Comparison of ENCODE assay signal across 1 cellular context in genomic region chr20:36941403-36941835, GRCh38.
TF ChIP-seq lines count a peak whose summit lies in the region.

No MANE protein-coding gene starts in this region.

TF ChIP-seq in K562, 482 proteins besides CTCF, POLR2A, EP300 and RAD21 (continued from another document):
- TF ChIP-seq TGIF2 (CRISPR knock-in tag; IDR thresholded peaks at IDR 0.05) (no peak), POLR3G (IDR thresholded peaks at IDR 0.05; ENCODE audit: extremely low read depth, insufficient read length, insufficient replicate concordance) (no peak), HMGN3 (IDR thresholded peaks at IDR 0.05; ENCODE audit: borderline replicate concordance, extremely low read depth, insufficient read length, low read depth, low read length) (no peak), ZNF384 (IDR thresholded peaks at IDR 0.05; ENCODE audit: low read depth, low read length) (peak; percentile 59), MAFF (IDR thresholded peaks at IDR 0.05; ENCODE audit: low read length) (no peak), LARP7 (IDR thresholded peaks at IDR 0.05) (no peak), CREB1 (IDR thresholded peaks at IDR 0.05) (no peak), CREB1 (CRISPR knock-in tag; IDR thresholded peaks at IDR 0.05) (no peak), ZNF23 (CRISPR knock-in tag; IDR thresholded peaks at IDR 0.05) (no peak), ZNF740 (CRISPR knock-in tag; IDR thresholded peaks at IDR 0.05) (no peak), ZNF740 (tag; IDR thresholded peaks at IDR 0.05) (no peak), RCOR1 (IDR thresholded peaks at IDR 0.05; ENCODE audit: borderline replicate concordance in 1 of 2, low read depth in 2 of 2, low read length in 2 of 2) (peak in 1 of 2 experiments; percentile 71; a peak in 2 of 4 replicates), NRF1 (conservative IDR thresholded peaks at IDR 0.05 in 1 of 2, IDR thresholded peaks at IDR 0.05 in 1 of 2) (no peak), MEIS2 (IDR thresholded peaks at IDR 0.05; ENCODE audit: partially characterized antibody) (peak; percentile 91), ZNF41 (CRISPR knock-in tag; conservative IDR thresholded peaks at IDR 0.05) (no peak), BCL6 (CRISPR knock-in tag; IDR thresholded peaks at IDR 0.05) (no peak), DPF2 (IDR thresholded peaks at IDR 0.05) (no peak), VEZF1 (CRISPR knock-in tag; IDR thresholded peaks at IDR 0.05) (0 out of 2 replicates have a peak, but pooled peaks have one; percentile 17), ESRRA (IDR thresholded peaks at IDR 0.05; ENCODE audit: borderline replicate concordance, low read depth) (no peak), ZNF146 (CRISPR knock-in tag; IDR thresholded peaks at IDR 0.05; ENCODE audit: unreplicated experiment) (no peak), CBX2 (IDR thresholded peaks at IDR 0.05; ENCODE audit: insufficient read depth, low read length, poor library complexity, severe bottlenecking) (no peak), BMI1 (IDR thresholded peaks at IDR 0.05; ENCODE audit: low read length) (no peak), HDAC2 (IDR thresholded peaks at IDR 0.05) (no peak), SOX6 (IDR thresholded peaks at IDR 0.05) (no peak), ZNF830 (CRISPR knock-in tag; IDR thresholded peaks at IDR 0.05) (no peak), PHF20 (IDR thresholded peaks at IDR 0.05; ENCODE audit: partially characterized antibody) (no peak), TBP (optimal IDR thresholded peaks at IDR 0.05; ENCODE audit: low read depth, low read length) (no peak), DNMT1 (IDR thresholded peaks at IDR 0.05) (no peak), RBM15 (IDR thresholded peaks at IDR 0.05; ENCODE audit: insufficient read depth, low read length) (no peak), SLC30A9 (CRISPR knock-in tag; IDR thresholded peaks at IDR 0.05) (no peak), PTRF (tag; IDR thresholded peaks at IDR 0.05) (no peak), HIVEP1 (CRISPR knock-in tag; IDR thresholded peaks at IDR 0.05) (no peak), ZNF232 (CRISPR knock-in tag; IDR thresholded peaks at IDR 0.05) (no peak), ATF6 (CRISPR knock-in tag; IDR thresholded peaks at IDR 0.05) (no peak)
- TF ChIP-seq, protein P1, sequence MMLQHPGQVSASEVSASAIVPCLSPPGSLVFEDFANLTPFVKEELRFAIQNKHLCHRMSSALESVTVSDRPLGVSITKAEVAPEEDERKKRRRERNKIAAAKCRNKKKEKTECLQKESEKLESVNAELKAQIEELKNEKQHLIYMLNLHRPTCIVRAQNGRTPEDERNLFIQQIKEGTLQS (IDR thresholded peaks at IDR 0.05): peak; percentile 30; the same call in 1 of the 2 replicates
- TF ChIP-seq, protein P1 (CRISPR knock-in tag; conservative IDR thresholded peaks at IDR 0.05): no peak
- TF ChIP-seq, protein P2, sequence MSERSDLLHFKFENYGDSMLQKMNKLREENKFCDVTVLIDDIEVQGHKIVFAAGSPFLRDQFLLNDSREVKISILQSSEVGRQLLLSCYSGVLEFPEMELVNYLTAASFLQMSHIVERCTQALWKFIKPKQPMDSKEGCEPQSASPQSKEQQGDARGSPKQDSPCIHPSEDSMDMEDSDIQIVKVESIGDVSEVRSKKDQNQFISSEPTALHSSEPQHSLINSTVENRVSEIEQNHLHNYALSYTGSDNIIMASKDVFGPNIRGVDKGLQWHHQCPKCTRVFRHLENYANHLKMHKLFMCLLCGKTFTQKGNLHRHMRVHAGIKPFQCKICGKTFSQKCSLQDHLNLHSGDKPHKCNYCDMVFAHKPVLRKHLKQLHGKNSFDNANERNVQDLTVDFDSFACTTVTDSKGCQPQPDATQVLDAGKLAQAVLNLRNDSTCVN (CRISPR knock-in tag; IDR thresholded peaks at IDR 0.05): no peak
- TF ChIP-seq, protein P3, sequence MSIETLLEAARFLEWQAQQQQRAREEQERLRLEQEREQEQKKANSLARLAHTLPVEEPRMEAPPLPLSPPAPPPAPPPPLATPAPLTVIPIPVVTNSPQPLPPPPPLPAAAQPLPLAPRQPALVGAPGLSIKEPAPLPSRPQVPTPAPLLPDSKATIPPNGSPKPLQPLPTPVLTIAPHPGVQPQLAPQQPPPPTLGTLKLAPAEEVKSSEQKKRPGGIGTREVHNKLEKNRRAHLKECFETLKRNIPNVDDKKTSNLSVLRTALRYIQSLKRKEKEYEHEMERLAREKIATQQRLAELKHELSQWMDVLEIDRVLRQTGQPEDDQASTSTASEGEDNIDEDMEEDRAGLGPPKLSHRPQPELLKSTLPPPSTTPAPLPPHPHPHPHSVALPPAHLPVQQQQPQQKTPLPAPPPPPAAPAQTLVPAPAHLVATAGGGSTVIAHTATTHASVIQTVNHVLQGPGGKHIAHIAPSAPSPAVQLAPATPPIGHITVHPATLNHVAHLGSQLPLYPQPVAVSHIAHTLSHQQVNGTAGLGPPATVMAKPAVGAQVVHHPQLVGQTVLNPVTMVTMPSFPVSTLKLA (conservative IDR thresholded peaks at IDR 0.05): no peak
- TF ChIP-seq, protein P4, sequence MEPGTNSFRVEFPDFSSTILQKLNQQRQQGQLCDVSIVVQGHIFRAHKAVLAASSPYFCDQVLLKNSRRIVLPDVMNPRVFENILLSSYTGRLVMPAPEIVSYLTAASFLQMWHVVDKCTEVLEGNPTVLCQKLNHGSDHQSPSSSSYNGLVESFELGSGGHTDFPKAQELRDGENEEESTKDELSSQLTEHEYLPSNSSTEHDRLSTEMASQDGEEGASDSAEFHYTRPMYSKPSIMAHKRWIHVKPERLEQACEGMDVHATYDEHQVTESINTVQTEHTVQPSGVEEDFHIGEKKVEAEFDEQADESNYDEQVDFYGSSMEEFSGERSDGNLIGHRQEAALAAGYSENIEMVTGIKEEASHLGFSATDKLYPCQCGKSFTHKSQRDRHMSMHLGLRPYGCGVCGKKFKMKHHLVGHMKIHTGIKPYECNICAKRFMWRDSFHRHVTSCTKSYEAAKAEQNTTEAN (CRISPR knock-in tag; IDR thresholded peaks at IDR 0.05): no peak
- TF ChIP-seq, protein P5, sequence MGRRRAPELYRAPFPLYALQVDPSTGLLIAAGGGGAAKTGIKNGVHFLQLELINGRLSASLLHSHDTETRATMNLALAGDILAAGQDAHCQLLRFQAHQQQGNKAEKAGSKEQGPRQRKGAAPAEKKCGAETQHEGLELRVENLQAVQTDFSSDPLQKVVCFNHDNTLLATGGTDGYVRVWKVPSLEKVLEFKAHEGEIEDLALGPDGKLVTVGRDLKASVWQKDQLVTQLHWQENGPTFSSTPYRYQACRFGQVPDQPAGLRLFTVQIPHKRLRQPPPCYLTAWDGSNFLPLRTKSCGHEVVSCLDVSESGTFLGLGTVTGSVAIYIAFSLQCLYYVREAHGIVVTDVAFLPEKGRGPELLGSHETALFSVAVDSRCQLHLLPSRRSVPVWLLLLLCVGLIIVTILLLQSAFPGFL (CRISPR knock-in tag; IDR thresholded peaks at IDR 0.05): no peak
- TF ChIP-seq, protein P6, sequence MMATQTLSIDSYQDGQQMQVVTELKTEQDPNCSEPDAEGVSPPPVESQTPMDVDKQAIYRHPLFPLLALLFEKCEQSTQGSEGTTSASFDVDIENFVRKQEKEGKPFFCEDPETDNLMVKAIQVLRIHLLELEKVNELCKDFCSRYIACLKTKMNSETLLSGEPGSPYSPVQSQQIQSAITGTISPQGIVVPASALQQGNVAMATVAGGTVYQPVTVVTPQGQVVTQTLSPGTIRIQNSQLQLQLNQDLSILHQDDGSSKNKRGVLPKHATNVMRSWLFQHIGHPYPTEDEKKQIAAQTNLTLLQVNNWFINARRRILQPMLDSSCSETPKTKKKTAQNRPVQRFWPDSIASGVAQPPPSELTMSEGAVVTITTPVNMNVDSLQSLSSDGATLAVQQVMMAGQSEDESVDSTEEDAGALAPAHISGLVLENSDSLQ (IDR thresholded peaks at IDR 0.05): peak; percentile 71
- TF ChIP-seq, protein P7, sequence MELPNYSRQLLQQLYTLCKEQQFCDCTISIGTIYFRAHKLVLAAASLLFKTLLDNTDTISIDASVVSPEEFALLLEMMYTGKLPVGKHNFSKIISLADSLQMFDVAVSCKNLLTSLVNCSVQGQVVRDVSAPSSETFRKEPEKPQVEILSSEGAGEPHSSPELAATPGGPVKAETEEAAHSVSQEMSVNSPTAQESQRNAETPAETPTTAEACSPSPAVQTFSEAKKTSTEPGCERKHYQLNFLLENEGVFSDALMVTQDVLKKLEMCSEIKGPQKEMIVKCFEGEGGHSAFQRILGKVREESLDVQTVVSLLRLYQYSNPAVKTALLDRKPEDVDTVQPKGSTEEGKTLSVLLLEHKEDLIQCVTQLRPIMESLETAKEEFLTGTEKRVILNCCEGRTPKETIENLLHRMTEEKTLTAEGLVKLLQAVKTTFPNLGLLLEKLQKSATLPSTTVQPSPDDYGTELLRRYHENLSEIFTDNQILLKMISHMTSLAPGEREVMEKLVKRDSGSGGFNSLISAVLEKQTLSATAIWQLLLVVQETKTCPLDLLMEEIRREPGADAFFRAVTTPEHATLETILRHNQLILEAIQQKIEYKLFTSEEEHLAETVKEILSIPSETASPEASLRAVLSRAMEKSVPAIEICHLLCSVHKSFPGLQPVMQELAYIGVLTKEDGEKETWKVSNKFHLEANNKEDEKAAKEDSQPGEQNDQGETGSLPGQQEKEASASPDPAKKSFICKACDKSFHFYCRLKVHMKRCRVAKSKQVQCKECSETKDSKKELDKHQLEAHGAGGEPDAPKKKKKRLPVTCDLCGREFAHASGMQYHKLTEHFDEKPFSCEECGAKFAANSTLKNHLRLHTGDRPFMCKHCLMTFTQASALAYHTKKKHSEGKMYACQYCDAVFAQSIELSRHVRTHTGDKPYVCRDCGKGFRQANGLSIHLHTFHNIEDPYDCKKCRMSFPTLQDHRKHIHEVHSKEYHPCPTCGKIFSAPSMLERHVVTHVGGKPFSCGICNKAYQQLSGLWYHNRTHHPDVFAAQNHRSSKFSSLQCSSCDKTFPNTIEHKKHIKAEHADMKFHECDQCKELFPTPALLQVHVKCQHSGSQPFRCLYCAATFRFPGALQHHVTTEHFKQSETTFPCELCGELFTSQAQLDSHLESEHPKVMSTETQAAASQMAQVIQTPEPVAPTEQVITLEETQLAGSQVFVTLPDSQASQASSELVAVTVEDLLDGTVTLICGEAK (IDR thresholded peaks at IDR 0.05): peak; percentile 82
- TF ChIP-seq, protein P7 (CRISPR knock-in tag; IDR thresholded peaks at IDR 0.05): 0 out of 2 replicates have a peak, but pooled peaks have one; percentile 43
